22 cellular contexts compared by ENCODE assay signal in genomic region chr16:30838876-30839471, GRCh38. TPM values are rescaled to one million over a fixed set of nuclear protein-coding genes. Genes with fewer than 3 reads are reported as not detected.
DNase-seq lines count a peak whose midpoint lies in the region; ATAC-seq, FAIRE-seq and TF ChIP-seq lines count a peak whose summit lies in the region.
"Had no signal": no experiment of that assay in that cellular context is flagged by ENCODE, and none has a peak within 500 bp of the region (broad histone marks: within the 10 kb centered on the region; RNA-seq: fewer than 3 reads in every experiment).

No MANE protein-coding gene starts in this region.

- TF ChIP-seq CTCF in cardiac muscle cell (IDR thresholded peaks at IDR 0.05; ENCODE audit: low read depth, low read length) (no peak), choroid plexus epithelial cell (conservative IDR thresholded peaks at IDR 0.05; ENCODE audit: low read depth, low read length) (peak; percentile 23), lower lobe of right lung (IDR thresholded peaks at IDR 0.05) (no peak), upper lobe of left lung (IDR thresholded peaks at IDR 0.05) (no peak), smooth muscle cell (IDR thresholded peaks at IDR 0.05; ENCODE audit: borderline replicate concordance, insufficient read depth, poor library complexity, severe bottlenecking) (no peak)

- no peaks in the 10 kb centered on the region for H3K27me3 ChIP-seq in cardiac muscle cell
- H3K27me3 ChIP-seq in lower lobe of right lung (ENCODE audit: low read depth) = no peaks in the 10 kb centered on the region
- H3K27me3 ChIP-seq in upper lobe of left lung = no peaks in the 10 kb centered on the region
- no peaks in the 10 kb centered on the region for H3K27me3 ChIP-seq in smooth muscle cell (ENCODE audit: low read depth)

- H3K4me3 ChIP-seq in cardiac muscle cell (no peak overlapping the region), choroid plexus epithelial cell (ENCODE audit: low read depth, low read length) (no peak overlapping the region), lower lobe of right lung (no peak overlapping the region), upper lobe of left lung (no peak overlapping the region), smooth muscle cell (no peak overlapping the region)
- H3K4me3 ChIP-seq: psoas muscle had no signal

- no peak for FAIRE-seq in HTR-8/SVneo (lab: Jason Lieb, UNC)
- FAIRE-seq: colon, endometrium, kidney had no signal

- no peaks in the 10 kb centered on the region for H4K20me1 ChIP-seq in smooth muscle cell (ENCODE audit: low read depth)

- DNase-seq in cardiac muscle cell (ENCODE audit: low read depth in 1 of 2, low spot score in 1 of 2) = no peak
- no peak for DNase-seq in cardiac septum (ENCODE audit: low spot score)
- DNase-seq in choroid plexus epithelial cell (ENCODE audit: low read depth) = no peak
- DNase-seq in lower lobe of right lung = no peak
- no peak for DNase-seq in upper lobe of left lung
- no peak for DNase-seq in HTR-8/SVneo (ENCODE audit: insufficient read length, low spot score)
- no peak for DNase-seq in NCI-H2029 (lab: John Stamatoyannopoulos, UW)
- DNase-seq in smooth muscle cell (lab: John Stamatoyannopoulos, UW; ENCODE audit: unreplicated experiment) = no peak
- DNase-seq: activated CD4-positive, alpha-beta memory T cell treated with anti-CD3 and anti-CD28 coated beads for 36 hours; activated naive CD4-positive, alpha-beta T cell; foreskin fibroblast; hypothalamus; kidney; mesenchymal stem cell; NCI-H1105 treated with DMSO at 0.1 percent for 48 hours; NCI-H524 treated with DMSO at 0.1 percent for 48 hours; psoas muscle; SHP77 treated with DMSO at 0.1 percent for 48 hours; stimulated activated CD4-positive, alpha-beta T cell treated with anti-CD3 and anti-CD28 coated beads, Interleukin-4, amount 100 ng/mL, for 4 hours had no signal

- H3K9ac ChIP-seq in smooth muscle cell (ENCODE audit: low read depth) = no peak overlapping the region

- H3K79me2 ChIP-seq in smooth muscle cell (ENCODE audit: low read depth) = no peaks in the 10 kb centered on the region

- no peaks in the 10 kb centered on the region for H3K9me3 ChIP-seq in cardiac muscle cell (ENCODE audit: low read depth)
- H3K9me3 ChIP-seq in lower lobe of right lung = no peaks in the 10 kb centered on the region
- no peaks in the 10 kb centered on the region for H3K9me3 ChIP-seq in upper lobe of left lung
- H3K9me3 ChIP-seq in smooth muscle cell (replicated peaks; ENCODE audit: low read depth) = no peaks in the 10 kb centered on the region
- H3K9me3 ChIP-seq: psoas muscle had no signal

- no peaks in the 10 kb centered on the region for H3K36me3 ChIP-seq in cardiac muscle cell
- no peaks in the 10 kb centered on the region for H3K36me3 ChIP-seq in lower lobe of right lung
- peaks cover 0 to 2% (median 0%) of the 10 kb centered on the region in 4 donors for H3K36me3 ChIP-seq in upper lobe of left lung
- no peaks in the 10 kb centered on the region for H3K36me3 ChIP-seq in smooth muscle cell (ENCODE audit: low read depth)

- WGBS in upper lobe of left lung, 2 donors = 88 to 89% methylated on average over 3 of the region's 3 CpGs
- 72% methylated on average over 3 of the region's 3 CpGs for WGBS in smooth muscle cell (ENCODE audit: low lambda C conversion rate)

- H2AFZ ChIP-seq in smooth muscle cell (ENCODE audit: low read depth) = no peak overlapping the region

- H3K4me2 ChIP-seq in smooth muscle cell = no peak overlapping the region

- TF ChIP-seq EP300 in upper lobe of left lung (IDR thresholded peaks at IDR 0.05) = no peak

- no peaks in the 10 kb centered on the region for H3F3A ChIP-seq in smooth muscle cell (ENCODE audit: low read depth)

- TF ChIP-seq POLR2A in upper lobe of left lung (IDR thresholded peaks at IDR 0.05) = no peak

- H3K4me1 ChIP-seq in cardiac muscle cell (ENCODE audit: low read depth) = peaks cover 8% of the 10 kb centered on the region
- H3K4me1 ChIP-seq in lower lobe of right lung = peaks cover 8% of the 10 kb centered on the region
- H3K4me1 ChIP-seq in upper lobe of left lung = peaks cover 0 to 12% (median 3%) of the 10 kb centered on the region in 4 donors
- H3K4me1 ChIP-seq in smooth muscle cell (ENCODE audit: low read depth) = no peaks in the 10 kb centered on the region
- H3K4me1 ChIP-seq: psoas muscle had no signal

- ATAC-seq in lower lobe of right lung (peak; percentile 19 to 34), upper lobe of left lung (ENCODE audit: low FRiP score in 2 of 2) (no peak)
- ATAC-seq: psoas muscle had no signal

- H3K27ac ChIP-seq in cardiac muscle cell (peak overlapping the region; percentile 7), lower lobe of right lung (peak overlapping the region; percentile 55), upper lobe of left lung (peak overlapping the region in 3 of 4 donors; percentile 20 to 49 (median 27)), smooth muscle cell (ENCODE audit: low read depth) (no peak overlapping the region)
- H3K27ac ChIP-seq: C4-2B, psoas muscle had no signal

- intact Hi-C loops in cardiac septum (cut with DNase I) (loop anchor here (10.0 kb wide), 1 partner anchor 1004 kb away; no protein-coding TSS in a partner anchor), lower lobe of right lung (cut with DNase I) (no loop called here)

RNA-seq across cellular contexts. Expression of gene ZNF629, which starts 52.0 kb away (rescaled TPM):
- 41.7 and 50.9 TPM in 2 replicates for total RNA-seq in cardiac muscle cell
- polyA plus RNA-seq in cardiac muscle cell = 20.1 and 22.2 TPM in 2 replicates
- total RNA-seq in cardiac septum = 22.7 TPM
- 11.9 TPM for total RNA-seq in lower lobe of right lung
- total RNA-seq in upper lobe of left lung = 10 to 100 TPM; 13.1 to 32.5 (median 14.8) TPM
- 11.2 and 11.6 TPM in 2 replicates for total RNA-seq in smooth muscle cell
- polyA plus RNA-seq in smooth muscle cell = 13.0 and 13.4 TPM in 2 replicates

RNA-seq across cellular contexts. Expression of gene BCL7C, which starts 54.9 kb away (rescaled TPM):
- total RNA-seq in cardiac muscle cell (39.8 and 53.0 TPM in 2 replicates), cardiac septum (27.6 TPM), lower lobe of right lung (23.3 TPM), upper lobe of left lung (10 to 100 TPM; 15.7 to 32.8 (median 28.2) TPM), smooth muscle cell (27.8 and 34.2 TPM in 2 replicates)
- polyA plus RNA-seq in cardiac muscle cell (50.5 and 60.6 TPM in 2 replicates), smooth muscle cell (68.1 and 76.1 TPM in 2 replicates)

RNA-seq across cellular contexts. Expression of gene CTF1, which starts 57.4 kb away (rescaled TPM):
- 4.9 and 5.0 TPM in 2 replicates for total RNA-seq in cardiac muscle cell
- polyA plus RNA-seq in cardiac muscle cell = 14.0 and 23.4 TPM in 2 replicates
- total RNA-seq in cardiac septum = 17.7 TPM
- 10.3 TPM for total RNA-seq in lower lobe of right lung
- total RNA-seq in upper lobe of left lung = 10 to 100 TPM in 2 of 6 donors, 1 to 10 TPM in 4; 4.2 to 14.5 (median 7.1) TPM
- total RNA-seq in smooth muscle cell = 0.76 and 1.7 TPM in 2 replicates
- 8.1 and 8.2 TPM in 2 replicates for polyA plus RNA-seq in smooth muscle cell

Comparison
In these comparisons a context has a peak if more than half of its experiments do, and no peak if none do; other contexts are left out.
1. ATAC-seq: peak in lower lobe of right lung (2 of 2); none in upper lobe of left lung (0 of 2).